In genomic region chr17:8922923-8923322, GRCh38 we compare ENCODE assay signal across 15 cellular contexts. TPM values are rescaled to one million over a fixed set of nuclear protein-coding genes. Genes with fewer than 3 reads are reported as not detected.
A peak's percentile ranks its signal among the peaks of the same experiment; 100 is the strongest.
DNase-seq lines count a peak whose midpoint lies in the region; ATAC-seq lines count a peak whose summit lies in the region.
"Had no signal": no experiment of that assay in that cellular context is flagged by ENCODE, and none has a peak within 500 bp of the region (broad histone marks: within the 10 kb centered on the region; RNA-seq: fewer than 3 reads in every experiment).

No MANE protein-coding gene starts in this region.

- no peak overlapping the region for H3K27ac ChIP-seq in right cardiac atrium (ENCODE audit: low read length)
- H3K27ac ChIP-seq: A549 had no signal

- POLR2A ChIA-PET in activated CD4-positive, alpha-beta T cell treated with anti-CD3 and anti-CD28 coated beads for 36 hours (lab: Charles Lee), result interaction anchor here (1.1 kb wide), 1 partner anchor 18 kb away, joined by 3 read pairs; no protein-coding TSS in a partner anchor
- POLR2A ChIA-PET in activated CD8-positive, alpha-beta T cell treated with anti-CD3 and anti-CD28 coated beads, Interleukin-2, amount 10 ng/mL, durations not matched to agents 7 days and 5 days (lab: Charles Lee), result no interaction called here

- ATAC-seq in activated CD4-positive, alpha-beta T cell treated with anti-CD3 and anti-CD28 coated beads for 36 hours, result no peak
- ATAC-seq in activated CD8-positive, alpha-beta T cell treated with anti-CD3 and anti-CD28 coated beads, Interleukin-2, amount 10 ng/mL, durations not matched to agents 7 days and 5 days, result no peak
- ATAC-seq in right cardiac atrium, result peak; percentile 73 to 78
- no peak for ATAC-seq in stimulated activated effector memory CD8-positive, alpha-beta T cell treated with anti-CD3 and anti-CD28 coated beads, Interleukin-12 subunit alpha, Interleukin-12 subunit beta, amount 100 ng/mL, for 72 hours

- CTCF ChIA-PET in activated CD4-positive, alpha-beta T cell treated with anti-CD3 and anti-CD28 coated beads for 36 hours (lab: Charles Lee), result interaction anchor here (0.9 to 1.5 kb wide), 4 partner anchors 17 to 80 kb away, joined by 3 to 5 read pairs (median 3); no protein-coding TSS in a partner anchor
- CTCF ChIA-PET in activated CD8-positive, alpha-beta T cell treated with anti-CD3 and anti-CD28 coated beads, Interleukin-2, amount 10 ng/mL, durations not matched to agents 7 days and 5 days (lab: Charles Lee), result interaction anchor here (0.8 to 1.5 kb wide), 4 partner anchors 15 to 75 kb away, joined by 3 to 4 read pairs (median 3); no protein-coding TSS in a partner anchor

- no peaks in the 10 kb centered on the region for H3K4me1 ChIP-seq in right cardiac atrium (ENCODE audit: control insufficient read depth, insufficient read depth, low read length)
- H3K4me1 ChIP-seq: A549 had no signal

- peaks cover 2% of the 10 kb centered on the region for H3K9me3 ChIP-seq in right cardiac atrium (ENCODE audit: control insufficient read depth, low read length)

- H3K4me3 Mint-ChIP-seq in activated CD4-positive, alpha-beta T cell treated with anti-CD3 and anti-CD28 coated beads for 36 hours, result no peak overlapping the region
- no peak overlapping the region for H3K4me3 Mint-ChIP-seq in activated CD8-positive, alpha-beta T cell treated with anti-CD3 and anti-CD28 coated beads, Interleukin-2, amount 10 ng/mL, durations not matched to agents 7 days and 5 days
- H3K4me3 Mint-ChIP-seq in stimulated activated effector memory CD8-positive, alpha-beta T cell treated with anti-CD3 and anti-CD28 coated beads, Interleukin-12 subunit alpha, Interleukin-12 subunit beta, amount 100 ng/mL, for 72 hours, result peak overlapping the region; percentile 53

- peaks cover 33% of the 10 kb centered on the region for H3K36me3 Mint-ChIP-seq in activated CD4-positive, alpha-beta T cell treated with anti-CD3 and anti-CD28 coated beads for 36 hours (ENCODE audit: low read depth)
- H3K36me3 Mint-ChIP-seq in activated CD8-positive, alpha-beta T cell treated with anti-CD3 and anti-CD28 coated beads, Interleukin-2, amount 10 ng/mL, durations not matched to agents 7 days and 5 days (ENCODE audit: low read depth), result peaks cover 56% of the 10 kb centered on the region
- peaks cover 30% of the 10 kb centered on the region for H3K36me3 Mint-ChIP-seq in stimulated activated effector memory CD8-positive, alpha-beta T cell treated with anti-CD3 and anti-CD28 coated beads, Interleukin-12 subunit alpha, Interleukin-12 subunit beta, amount 100 ng/mL, for 72 hours

- H3K4me1 Mint-ChIP-seq in activated CD4-positive, alpha-beta T cell treated with anti-CD3 and anti-CD28 coated beads for 36 hours, result peaks cover 30% of the 10 kb centered on the region
- peaks cover 18% of the 10 kb centered on the region for H3K4me1 Mint-ChIP-seq in activated CD8-positive, alpha-beta T cell treated with anti-CD3 and anti-CD28 coated beads, Interleukin-2, amount 10 ng/mL, durations not matched to agents 7 days and 5 days (ENCODE audit: low read depth)
- H3K4me1 Mint-ChIP-seq in stimulated activated effector memory CD8-positive, alpha-beta T cell treated with anti-CD3 and anti-CD28 coated beads, Interleukin-12 subunit alpha, Interleukin-12 subunit beta, amount 100 ng/mL, for 72 hours, result peaks cover 30% of the 10 kb centered on the region

- peaks cover 9% of the 10 kb centered on the region for H3K9me3 Mint-ChIP-seq in activated CD4-positive, alpha-beta T cell treated with anti-CD3 and anti-CD28 coated beads for 36 hours (ENCODE audit: low read depth)
- H3K9me3 Mint-ChIP-seq in activated CD8-positive, alpha-beta T cell treated with anti-CD3 and anti-CD28 coated beads, Interleukin-2, amount 10 ng/mL, durations not matched to agents 7 days and 5 days (ENCODE audit: insufficient read depth), result peaks cover 14% of the 10 kb centered on the region
- peaks cover under 1% of the 10 kb centered on the region for H3K9me3 Mint-ChIP-seq in stimulated activated effector memory CD8-positive, alpha-beta T cell treated with anti-CD3 and anti-CD28 coated beads, Interleukin-12 subunit alpha, Interleukin-12 subunit beta, amount 100 ng/mL, for 72 hours

- WGBS in right cardiac atrium, result 81% methylated on average over 4 of the region's 4 CpGs

- intact Hi-C loops in activated CD4-positive, alpha-beta T cell treated with anti-CD3 and anti-CD28 coated beads for 36 hours (cut with DNase I, micrococcal nuclease), result no loop called here
- intact Hi-C loops in right cardiac atrium (cut with DNase I), result no loop called here

- H3K4me3 ChIP-seq in right cardiac atrium (ENCODE audit: low read length), result no peak overlapping the region
- H3K4me3 ChIP-seq: A549 had no signal

- H3K27me3 Mint-ChIP-seq in activated CD4-positive, alpha-beta T cell treated with anti-CD3 and anti-CD28 coated beads for 36 hours, result no peaks in the 10 kb centered on the region
- H3K27me3 Mint-ChIP-seq in activated CD8-positive, alpha-beta T cell treated with anti-CD3 and anti-CD28 coated beads, Interleukin-2, amount 10 ng/mL, durations not matched to agents 7 days and 5 days (ENCODE audit: low read depth), result no peaks in the 10 kb centered on the region

- H3K27me3 ChIP-seq in right cardiac atrium (ENCODE audit: control insufficient read depth, insufficient read depth), result no peaks in the 10 kb centered on the region

- no peak for DNase-seq in activated CD4-positive, alpha-beta T cell treated with anti-CD3 and anti-CD28 coated beads for 36 hours
- no peak for DNase-seq in activated CD4-positive, alpha-beta T cell treated with anti-CD3 and anti-CD28 coated beads for 1 hour
- DNase-seq in activated CD8-positive, alpha-beta T cell treated with anti-CD3 and anti-CD28 coated beads, Interleukin-2, amount 10 ng/mL, durations not matched to agents 7 days and 5 days, result no peak
- DNase-seq in right cardiac atrium, result no peak
- DNase-seq in stimulated activated effector memory CD8-positive, alpha-beta T cell treated with anti-CD3 and anti-CD28 coated beads, Interleukin-12 subunit alpha, Interleukin-12 subunit beta, amount 100 ng/mL, for 72 hours (ENCODE audit: low spot score in 2 of 2), result no peak
- DNase-seq in NCI-H2107 treated with DMSO at 0.1 percent for 48 hours (lab: John Stamatoyannopoulos, UW; ENCODE audit: unreplicated experiment), result no peak
- DNase-seq in anterior cingulate cortex (lab: John Stamatoyannopoulos, UW), result no peak
- no peak for DNase-seq in HPDE6-E6E7 (ENCODE audit: extremely low spot score)
- DNase-seq: activated CD4-positive, alpha-beta T cell treated with anti-CD3 and anti-CD28 coated beads, Interleukin-2, amount 50 U/mL, for 48 hours; DMS 273 treated with DMSO at 0.1 percent for 48 hours; NCI-H1048; NCI-H510A had no signal

- H3K27ac Mint-ChIP-seq in activated CD4-positive, alpha-beta T cell treated with anti-CD3 and anti-CD28 coated beads for 36 hours, result peak overlapping the region; percentile 90
- peak overlapping the region; percentile 7 for H3K27ac Mint-ChIP-seq in activated CD8-positive, alpha-beta T cell treated with anti-CD3 and anti-CD28 coated beads, Interleukin-2, amount 10 ng/mL, durations not matched to agents 7 days and 5 days
- H3K27ac Mint-ChIP-seq in stimulated activated effector memory CD8-positive, alpha-beta T cell treated with anti-CD3 and anti-CD28 coated beads, Interleukin-12 subunit alpha, Interleukin-12 subunit beta, amount 100 ng/mL, for 72 hours, result peak overlapping the region; percentile 91

RNA-seq across cellular contexts. Expression of gene PIK3R5, which starts 42.6 kb away (rescaled TPM):
- 10 to 100 TPM; 20.4 to 29.2 TPM for total RNA-seq in activated CD4-positive, alpha-beta T cell treated with anti-CD3 and anti-CD28 coated beads for 36 hours
- total RNA-seq in activated CD8-positive, alpha-beta T cell treated with anti-CD3 and anti-CD28 coated beads, Interleukin-2, amount 10 ng/mL, durations not matched to agents 7 days and 5 days, result 10 to 100 TPM; 73.9 to 77.9 TPM
- 1 to 10 TPM; 2.7 to 5.2 (median 5.0) TPM for total RNA-seq in right cardiac atrium
- polyA plus RNA-seq in right cardiac atrium, result 2.0 TPM
- total RNA-seq: HT-29, renal cortical epithelial cell had no signal

RNA-seq across cellular contexts. Expression of gene PIK3R6, which starts 55.4 kb away (rescaled TPM):
- total RNA-seq in activated CD4-positive, alpha-beta T cell treated with anti-CD3 and anti-CD28 coated beads for 36 hours, result 1 to 10 TPM in 1 of 2 experiments, under 1 TPM in 1; 0.96 to 1.8 TPM
- 10 to 100 TPM; 18.3 to 20.7 TPM for total RNA-seq in activated CD8-positive, alpha-beta T cell treated with anti-CD3 and anti-CD28 coated beads, Interleukin-2, amount 10 ng/mL, durations not matched to agents 7 days and 5 days
- total RNA-seq in right cardiac atrium, result under 1 TPM; 0.36 to 0.91 (median 0.85) TPM
- 0.86 TPM for polyA plus RNA-seq in right cardiac atrium
- total RNA-seq: HT-29, renal cortical epithelial cell had no signal
- polyA plus RNA-seq: A549 had no signal

Comparison
In these comparisons a context has a peak if more than half of its experiments do, and no peak if none do; other contexts are left out.
1. ATAC-seq: peak in right cardiac atrium (2 of 2); none in activated CD4-positive, alpha-beta T cell treated with anti-CD3 and anti-CD28 coated beads for 36 hours (single experiment), activated CD8-positive, alpha-beta T cell treated with anti-CD3 and anti-CD28 coated beads, Interleukin-2, amount 10 ng/mL, durations not matched to agents 7 days and 5 days (single experiment) and stimulated activated effector memory CD8-positive, alpha-beta T cell treated with anti-CD3 and anti-CD28 coated beads, Interleukin-12 subunit alpha, Interleukin-12 subunit beta, amount 100 ng/mL, for 72 hours (single experiment).
2. H3K27ac Mint-ChIP-seq: peak in every context shown above with its lines; median percentile 91 in stimulated activated effector memory CD8-positive, alpha-beta T cell treated with anti-CD3 and anti-CD28 coated beads, Interleukin-12 subunit alpha, Interleukin-12 subunit beta, amount 100 ng/mL, for 72 hours; 90 in activated CD4-positive, alpha-beta T cell treated with anti-CD3 and anti-CD28 coated beads for 36 hours; 7 in activated CD8-positive, alpha-beta T cell treated with anti-CD3 and anti-CD28 coated beads, Interleukin-2, amount 10 ng/mL, durations not matched to agents 7 days and 5 days.
3. RNA of gene PIK3R6, which starts 55.4 kb away (total RNA-seq): 18.3 to 20.7 TPM in activated CD8-positive, alpha-beta T cell treated with anti-CD3 and anti-CD28 coated beads, Interleukin-2, amount 10 ng/mL, durations not matched to agents 7 days and 5 days; 0.96 to 1.8 TPM in activated CD4-positive, alpha-beta T cell treated with anti-CD3 and anti-CD28 coated beads for 36 hours and 0.36 to 0.91 TPM in right cardiac atrium; every median in the first group is over 4 times any median in the second.